Comparison of ENCODE assay signal across 8 cellular contexts in genomic region chr17:1865252-1866037, GRCh38.
A peak's percentile ranks its signal among the peaks of the same experiment; 100 is the strongest.
DNase-seq lines count a peak whose midpoint lies in the region; ATAC-seq, FAIRE-seq and TF ChIP-seq lines count a peak whose summit lies in the region.

No MANE protein-coding gene starts in this region.

- no peak overlapping the region for H3K27ac ChIP-seq in parathyroid adenoma

- no peak overlapping the region for H3K9ac ChIP-seq in parathyroid adenoma

- H3K4me3 ChIP-seq in NB4 (ENCODE audit: low read depth, low read length) (no peak overlapping the region), parathyroid adenoma (ENCODE audit: low read depth, low read length) (no peak overlapping the region)

- no peaks in the 10 kb centered on the region for H3K36me3 ChIP-seq in parathyroid adenoma (ENCODE audit: control insufficient read depth, insufficient read depth, low read length)

- no peaks in the 10 kb centered on the region for H3K4me1 ChIP-seq in parathyroid adenoma

- H3K4me2 ChIP-seq in parathyroid adenoma (ENCODE audit: low read length) = no peak overlapping the region

- TF ChIP-seq CTCF in NB4 (IDR thresholded peaks at IDR 0.05; ENCODE audit: low read depth, low read length) = peak; percentile 34
- peak; percentile 54 for TF ChIP-seq CTCF in parathyroid adenoma (IDR thresholded peaks at IDR 0.05)

- DNase-seq in DMS 273 (lab: John Stamatoyannopoulos, UW; ENCODE audit: unreplicated experiment) (peak; percentile 57), DMS 273 treated with DMSO at 0.1 percent for 48 hours (lab: John Stamatoyannopoulos, UW) (no peak), NB4 (ENCODE audit: low read depth) (peak; percentile 39)
- DNase-seq in activated CD4-positive, alpha-beta T cell treated with anti-CD3 and anti-CD28 coated beads for 1 hour = peak; percentile 16

- FAIRE-seq in endometrium (lab: Jason Lieb, UNC) = peak; percentile 15

- H3K79me2 ChIP-seq in parathyroid adenoma = no peaks in the 10 kb centered on the region

- TF ChIP-seq POLR2A in NB4 (IDR thresholded peaks at IDR 0.05; ENCODE audit: extremely low read depth, insufficient read length) = no peak

- no peak for ATAC-seq in GM21619 (IDR thresholded peaks at IDR 0.05; ENCODE audit: unreplicated experiment)
- no peak for ATAC-seq in HG03469 (IDR thresholded peaks at IDR 0.05; ENCODE audit: unreplicated experiment)

- H2AFZ ChIP-seq in parathyroid adenoma = no peak overlapping the region

- no peaks in the 10 kb centered on the region for H3K27me3 ChIP-seq in parathyroid adenoma (ENCODE audit: control insufficient read depth, insufficient read depth, low read length)

- H3K9me3 ChIP-seq in parathyroid adenoma (ENCODE audit: control insufficient read depth, low read length) = no peaks in the 10 kb centered on the region
